In genomic region chr2:189599245-189599644, GRCh38 we compare ENCODE assay signal across 18 cellular contexts.
"Had no signal": no experiment of that assay in that cellular context is flagged by ENCODE, and none has a peak within 500 bp of the region (broad histone marks: within the 10 kb centered on the region; RNA-seq: fewer than 3 reads in every experiment).

No MANE protein-coding gene starts in this region.

- H3K27ac Mint-ChIP-seq: activated B cell treated with CpG ODN at 0.5 μM for 24 hours; activated CD4-positive, alpha-beta memory T cell treated with anti-CD3 and anti-CD28 coated beads for 36 hours; activated naive CD8-positive, alpha-beta T cell; activated T-helper 1 cell treated with anti-CD3 and anti-CD28 coated beads, Interleukin-12 subunit alpha, Interleukin-12 subunit beta, Interleukin-2, Interleukin-4 antibody, amounts not matched to agents 30 ng/mL and 10 ng/mL and 1 ng/mL, durations not matched to agents 14 hours and 24 hours and 36 hours; immature natural killer cell; nephron progenitor cell; type B pancreatic cell had no signal

- H3K4me3 Mint-ChIP-seq: activated B cell treated with CpG ODN at 0.5 μM for 24 hours; activated CD4-positive, alpha-beta memory T cell treated with anti-CD3 and anti-CD28 coated beads for 36 hours; activated naive CD8-positive, alpha-beta T cell; activated T-helper 1 cell treated with anti-CD3 and anti-CD28 coated beads, Interleukin-12 subunit alpha, Interleukin-12 subunit beta, Interleukin-2, Interleukin-4 antibody, amounts not matched to agents 30 ng/mL and 10 ng/mL and 1 ng/mL, durations not matched to agents 14 hours and 24 hours and 36 hours; immature natural killer cell; nephron progenitor cell; type B pancreatic cell had no signal

- H3K4me3 ChIP-seq: coronary artery had no signal

- DNase-seq: activated B cell treated with CpG ODN at 0.5 μM for 24 hours; activated CD4-positive, alpha-beta memory T cell treated with anti-CD3 and anti-CD28 coated beads for 36 hours; activated CD4-positive, alpha-beta T cell treated with anti-CD3 and anti-CD28 coated beads for 4 hours; activated T-cell treated with anti-CD3 and anti-CD28 coated beads for 4 hours; brain microvascular endothelial cell; central memory CD4-positive, alpha-beta T cell; effector CD4-positive, alpha-beta T cell; immature natural killer cell; mesenchymal stem cell; nephron progenitor cell; nucleus accumbens; retina; stimulated activated naive CD8-positive, alpha-beta T cell treated with anti-CD3 and anti-CD28 coated beads, Interleukin-15, Interleukin-2, amounts not matched to agents 100 U/mL and 50 U/mL, for 24 hours; substantia nigra had no signal

- H3K27me3 Mint-ChIP-seq: activated CD4-positive, alpha-beta memory T cell treated with anti-CD3 and anti-CD28 coated beads for 36 hours; activated naive CD8-positive, alpha-beta T cell; type B pancreatic cell had no signal

- H3K27ac ChIP-seq: brain microvascular endothelial cell, coronary artery had no signal

- H3K36me3 ChIP-seq: brain microvascular endothelial cell had no signal

- H3K4me1 Mint-ChIP-seq: activated B cell treated with CpG ODN at 0.5 μM for 24 hours, immature natural killer cell, nephron progenitor cell had no signal

- H3K9me3 Mint-ChIP-seq: activated B cell treated with CpG ODN at 0.5 μM for 24 hours; activated CD4-positive, alpha-beta memory T cell treated with anti-CD3 and anti-CD28 coated beads for 36 hours; activated T-helper 1 cell treated with anti-CD3 and anti-CD28 coated beads, Interleukin-12 subunit alpha, Interleukin-12 subunit beta, Interleukin-2, Interleukin-4 antibody, amounts not matched to agents 30 ng/mL and 10 ng/mL and 1 ng/mL, durations not matched to agents 14 hours and 24 hours and 36 hours; immature natural killer cell; nephron progenitor cell; type B pancreatic cell had no signal

- H3K36me3 Mint-ChIP-seq: activated CD4-positive, alpha-beta memory T cell treated with anti-CD3 and anti-CD28 coated beads for 36 hours; activated naive CD8-positive, alpha-beta T cell; immature natural killer cell; type B pancreatic cell had no signal

- ATAC-seq: stimulated activated naive CD8-positive, alpha-beta T cell treated with anti-CD3 and anti-CD28 coated beads, Interleukin-15, Interleukin-2, amounts not matched to agents 100 U/mL and 50 U/mL, for 24 hours had no signal
